Comparison of ENCODE assay signal across 8 cellular contexts in the genomic region with DNA sequence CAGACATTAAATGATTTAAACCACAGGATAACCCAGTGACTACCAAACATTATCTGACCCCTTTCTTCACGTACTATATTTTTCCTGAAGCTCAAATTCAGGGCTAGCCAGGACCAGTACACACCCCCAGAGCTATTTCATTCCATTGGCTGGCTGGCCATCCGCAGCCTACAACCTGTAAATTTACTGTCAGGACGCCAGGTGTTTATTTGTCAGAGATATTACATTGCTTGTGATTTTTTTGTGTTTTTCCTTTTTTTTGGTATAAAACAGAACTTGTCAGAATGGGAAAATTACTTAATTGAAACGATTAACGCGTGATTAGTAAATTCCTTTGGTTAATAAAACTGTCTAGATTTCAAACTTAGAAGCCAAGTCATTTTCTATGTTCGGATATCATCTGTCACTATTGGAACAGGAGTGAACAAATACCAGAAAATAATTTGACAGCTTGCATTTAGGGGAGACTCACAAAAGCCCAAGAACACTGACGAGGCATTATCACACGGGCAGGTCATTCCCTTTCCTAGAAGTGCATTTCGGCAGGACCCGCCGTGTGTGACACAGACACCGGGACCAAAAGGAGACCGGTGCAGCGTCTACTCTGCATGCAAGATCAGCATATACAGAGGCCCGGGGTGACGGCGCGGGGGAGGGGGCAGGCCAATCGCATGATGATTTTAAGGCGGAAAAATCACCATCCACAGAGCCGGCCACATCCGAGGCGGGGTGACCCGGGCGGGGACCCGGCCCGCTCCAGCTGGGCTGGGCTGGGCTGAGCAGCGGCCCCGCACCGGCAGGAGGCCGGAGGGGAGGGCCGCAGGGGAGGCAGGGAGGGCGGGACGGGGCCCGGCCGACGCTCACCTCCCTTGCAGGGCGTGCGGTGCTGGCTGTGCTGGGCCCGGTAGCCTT. TPM values are rescaled to one million over a fixed set of nuclear protein-coding genes. Genes with fewer than 3 reads are reported as not detected.
DNase-seq lines count a peak whose midpoint lies in the region; ATAC-seq lines count a peak whose summit lies in the region.

No MANE protein-coding gene starts in this region.

- H2AFZ ChIP-seq in Karpas-422 (ENCODE audit: low read length), result no peak overlapping the region

- H4K20me1 ChIP-seq in Karpas-422 (ENCODE audit: insufficient read depth, low read depth, low read length), result peaks cover 18% of the 10 kb centered on the region; the same call in 1 of the 2 replicates

- peaks cover 75% of the 10 kb centered on the region for H3K79me2 ChIP-seq in Karpas-422 (ENCODE audit: low read length)

- H3K27me3 ChIP-seq in Karpas-422 (ENCODE audit: low read length), result no peaks in the 10 kb centered on the region

- H3K36me3 ChIP-seq in Karpas-422 (ENCODE audit: insufficient read depth, low read length), result peaks cover 15% of the 10 kb centered on the region

- DNase-seq in GM03348 (ENCODE audit: low spot score) (peak; percentile 62), Karpas-422 (peak; percentile 63), cerebellar cortex (ENCODE audit: low spot score) (peak; percentile 60), kidney tubule cell (ENCODE audit: low spot score) (peak; percentile 58), NCI-H345 (lab: John Stamatoyannopoulos, UW) (no peak)
- DNase-seq in activated CD4-positive, alpha-beta T cell treated with anti-CD3 and anti-CD28 coated beads for 1 hour, result peak; percentile 45
- DNase-seq in stimulated activated CD4-positive, alpha-beta T cell treated with anti-CD3 and anti-CD28 coated beads, Interleukin-1b, Interleukin-23, amount 100 ng/mL, for 24 hours (ENCODE audit: low read depth in 4 of 4, low spot score in 1 of 4), result peak; percentile 35 to 72 (median 50)

- peak overlapping the region; percentile 82 for H3K4me3 ChIP-seq in Karpas-422 (ENCODE audit: low read length)

- no peaks in the 10 kb centered on the region for H3K9me2 ChIP-seq in Karpas-422 (replicated peaks; ENCODE audit: insufficient read depth, low read length)

- no peaks in the 10 kb centered on the region for H3K9me3 ChIP-seq in Karpas-422 (ENCODE audit: low read length)

- H3K4me2 ChIP-seq in Karpas-422 (ENCODE audit: low read depth, low read length, poor library complexity, severe bottlenecking), result peak overlapping the region; percentile 71

- peaks cover 40% of the 10 kb centered on the region for H3K4me1 ChIP-seq in Karpas-422 (ENCODE audit: low read length)

- peak; percentile 21 for ATAC-seq in GM21786 (IDR thresholded peaks at IDR 0.05; ENCODE audit: unreplicated experiment)

- peak overlapping the region; percentile 30; the same call in 1 of the 2 replicates for H3K27ac ChIP-seq in Karpas-422 (ENCODE audit: low read length)

- H3K9ac ChIP-seq in Karpas-422 (ENCODE audit: low read length), result peak overlapping the region; percentile 80

RNA-seq across cellular contexts. Expression of a gene that starts 0.9 kb away (rescaled TPM):
- total RNA-seq in Karpas-422 (2014; rRNA removed; shearing (Covaris generic); ENCODE audit: low replicate concordance), result 74.6 and 76.0 TPM in 2 replicates

RNA-seq across cellular contexts. Expression of a gene that starts 1.3 kb away (rescaled TPM):
- 12.0 and 21.4 TPM in 2 replicates for total RNA-seq in Karpas-422 (2014; rRNA removed; shearing (Covaris generic); ENCODE audit: low replicate concordance)
